ENCODE assay signal across 8 cellular contexts in the genomic region with DNA sequence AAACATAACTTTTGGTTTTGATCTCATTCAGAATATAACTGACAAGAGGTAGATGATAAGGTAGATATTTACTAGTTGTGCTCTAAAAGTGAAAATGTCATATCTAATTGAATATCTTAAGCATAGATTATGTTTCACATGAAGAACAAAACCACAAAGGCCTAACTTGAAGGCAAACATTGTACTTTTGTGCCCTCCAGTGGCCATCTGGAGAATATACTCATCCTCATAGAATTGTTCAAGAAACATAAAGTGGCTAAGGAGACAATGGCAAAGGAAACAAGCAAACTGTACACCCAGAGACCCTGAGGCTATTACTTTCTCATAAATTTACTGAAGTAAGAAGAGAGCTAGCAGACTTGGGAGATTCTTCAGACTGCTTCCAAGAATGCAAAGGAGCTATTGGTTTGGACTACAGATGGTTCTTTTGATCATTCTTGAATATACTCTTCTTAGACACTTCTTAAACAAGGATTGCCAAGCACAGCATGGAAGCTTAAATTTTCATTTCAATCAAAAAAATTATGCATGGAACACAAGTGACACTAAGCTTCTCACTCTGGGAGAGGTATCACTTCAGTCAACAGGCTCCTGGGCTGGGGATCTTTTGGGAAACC.
DNase-seq lines count a peak whose midpoint lies in the region; ATAC-seq and TF ChIP-seq lines count a peak whose summit lies in the region.

No MANE protein-coding gene starts in this region.

- no peak overlapping the region for H3K27ac Mint-ChIP-seq in activated T-helper 17 cell treated with anti-CD3 and anti-CD28 coated beads, Interleukin-2, amount 50 U/mL, for 72 hours
- no peak overlapping the region for H3K27ac Mint-ChIP-seq in glutamatergic neuron (ENCODE audit: unreplicated experiment)

- TF ChIP-seq CTCF in glutamatergic neuron (IDR thresholded peaks at IDR 0.05; ENCODE audit: partially characterized antibody, unreplicated experiment) (peak; percentile 85), retinal pigment epithelial cell (conservative IDR thresholded peaks at IDR 0.05; ENCODE audit: low read depth, low read length) (peak; percentile 66)

- peak; percentile 50 for ATAC-seq in GM19328 (IDR thresholded peaks at IDR 0.05; ENCODE audit: unreplicated experiment)
- ATAC-seq in HG03159 (IDR thresholded peaks at IDR 0.05; ENCODE audit: unreplicated experiment), result peak; percentile 80
- peak; percentile 42 for ATAC-seq in activated T-helper 17 cell treated with anti-CD3 and anti-CD28 coated beads, Interleukin-2, amount 50 U/mL, for 72 hours (replicated peaks)

- no peaks in the 10 kb centered on the region for H3K36me3 Mint-ChIP-seq in activated T-helper 17 cell treated with anti-CD3 and anti-CD28 coated beads, Interleukin-2, amount 50 U/mL, for 72 hours (ENCODE audit: low read depth)
- no peaks in the 10 kb centered on the region for H3K36me3 Mint-ChIP-seq in glutamatergic neuron (ENCODE audit: unreplicated experiment)

- no peaks in the 10 kb centered on the region for H3K9me3 Mint-ChIP-seq in activated T-helper 17 cell treated with anti-CD3 and anti-CD28 coated beads, Interleukin-2, amount 50 U/mL, for 72 hours
- H3K9me3 Mint-ChIP-seq in glutamatergic neuron (ENCODE audit: unreplicated experiment), result peaks cover 2% of the 10 kb centered on the region

- H3K4me3 Mint-ChIP-seq in activated T-helper 17 cell treated with anti-CD3 and anti-CD28 coated beads, Interleukin-2, amount 50 U/mL, for 72 hours, result no peak overlapping the region
- H3K4me3 Mint-ChIP-seq in glutamatergic neuron (ENCODE audit: unreplicated experiment), result no peak overlapping the region

- H3K27me3 Mint-ChIP-seq in activated T-helper 17 cell treated with anti-CD3 and anti-CD28 coated beads, Interleukin-2, amount 50 U/mL, for 72 hours, result no peaks in the 10 kb centered on the region
- H3K27me3 Mint-ChIP-seq in glutamatergic neuron (ENCODE audit: unreplicated experiment), result no peaks in the 10 kb centered on the region

- H3K4me3 ChIP-seq in retinal pigment epithelial cell (ENCODE audit: low read length), result no peak overlapping the region

- DNase-seq in DMS53 treated with DMSO at 0.1 percent for 48 hours (lab: John Stamatoyannopoulos, UW; ENCODE audit: unreplicated experiment), result peak; percentile 66
- DNase-seq in NCI-H69 (lab: John Stamatoyannopoulos, UW), result peak; percentile 70
- no peak for DNase-seq in glutamatergic neuron
- DNase-seq in retinal pigment epithelial cell (ENCODE audit: low read depth), result peak; percentile 28
- no peak for DNase-seq in effector CD8-positive, alpha-beta T cell (lab: John Stamatoyannopoulos, UW)

- no peaks in the 10 kb centered on the region for H3K4me1 Mint-ChIP-seq in activated T-helper 17 cell treated with anti-CD3 and anti-CD28 coated beads, Interleukin-2, amount 50 U/mL, for 72 hours
- peaks cover 39% of the 10 kb centered on the region for H3K4me1 Mint-ChIP-seq in glutamatergic neuron (ENCODE audit: low read depth, unreplicated experiment)

Comparison
In these comparisons a context has a peak if more than half of its experiments do, and no peak if none do; other contexts are left out.
1. DNase-seq: peak in DMS53 treated with DMSO at 0.1 percent for 48 hours (single experiment), NCI-H69 (single experiment) and retinal pigment epithelial cell (single experiment); none in glutamatergic neuron (single experiment) and effector CD8-positive, alpha-beta T cell (single experiment).
2. Peak in every context shown above with its lines, with median percentiles within 50 percentile points of each other: ATAC-seq.